9 cellular contexts compared by ENCODE assay signal in the genomic region with DNA sequence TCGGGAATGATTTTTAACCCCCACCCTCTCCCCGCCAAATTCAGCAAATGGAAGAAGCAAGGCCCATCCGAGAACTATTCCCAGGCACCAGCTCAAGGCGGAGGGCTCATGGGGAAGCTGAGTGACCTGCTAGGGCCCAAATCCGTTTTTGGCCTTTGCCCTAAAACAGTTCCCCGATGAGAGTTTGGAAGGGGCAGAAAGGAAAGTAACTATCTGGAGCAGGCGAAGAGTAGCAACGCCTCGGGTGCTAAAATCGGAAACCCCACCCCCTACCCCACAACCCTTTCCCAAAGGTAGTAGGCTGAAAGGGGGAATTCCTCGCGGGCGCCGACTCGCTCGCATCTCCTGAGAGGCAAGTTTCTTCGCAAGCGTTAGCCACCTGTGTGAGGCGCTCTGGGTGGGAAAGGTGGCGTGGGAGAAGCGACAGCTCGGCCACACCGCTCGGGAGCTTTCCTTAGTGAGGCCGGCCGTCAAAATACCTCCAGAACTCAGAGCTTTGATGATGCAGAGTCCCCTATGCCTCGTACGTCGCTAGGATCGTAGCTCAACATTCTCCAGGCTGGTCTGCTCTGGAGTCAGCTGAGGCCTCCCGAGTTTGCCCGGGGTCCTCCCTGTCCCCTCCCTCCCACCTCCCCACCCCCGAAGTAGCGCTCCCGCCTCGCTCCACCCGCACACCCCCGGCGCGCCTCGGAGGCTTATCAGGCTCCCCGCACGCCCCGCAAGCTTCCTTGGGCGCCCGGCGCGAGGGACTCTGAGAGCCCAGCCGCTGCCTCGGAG. TPM values are rescaled to one million over a fixed set of nuclear protein-coding genes. Genes with fewer than 3 reads are reported as not detected.
DNase-seq lines count a peak whose midpoint lies in the region; ATAC-seq and TF ChIP-seq lines count a peak whose summit lies in the region.
"Had no signal": no experiment of that assay in that cellular context is flagged by ENCODE, and none has a peak within 500 bp of the region (broad histone marks: within the 10 kb centered on the region; RNA-seq: fewer than 3 reads in every experiment).

No MANE protein-coding gene starts in this region.

- peak overlapping the region; percentile 37 for H3K4me3 Mint-ChIP-seq in activated T-cell treated with anti-CD3 and anti-CD28 coated beads, Interleukin-2, amount 50 U/mL, for 4 hours
- H3K4me3 Mint-ChIP-seq in activated naive CD8-positive, alpha-beta T cell treated with anti-CD3 and anti-CD28 coated beads, Interleukin-2, amount 50 U/mL, for 24 hours: peak overlapping the region; percentile 77

- intact Hi-C loops in left ventricle myocardium inferior (cut with micrococcal nuclease) (no loop called here), posterior cingulate gyrus (cut with DNase I) (loop anchor here (5.0 kb wide), 1 partner anchor 349 kb away; no protein-coding TSS in a partner anchor)

- H3K9me3 Mint-ChIP-seq in activated T-cell treated with anti-CD3 and anti-CD28 coated beads, Interleukin-2, amount 50 U/mL, for 4 hours: no peaks in the 10 kb centered on the region
- no peaks in the 10 kb centered on the region for H3K9me3 Mint-ChIP-seq in activated naive CD8-positive, alpha-beta T cell treated with anti-CD3 and anti-CD28 coated beads, Interleukin-2, amount 50 U/mL, for 24 hours

- H3K27me3 ChIP-seq in left ventricle myocardium inferior (ENCODE audit: low read depth): peaks cover 18% of the 10 kb centered on the region

- H3K4me1 Mint-ChIP-seq in activated T-cell treated with anti-CD3 and anti-CD28 coated beads, Interleukin-2, amount 50 U/mL, for 4 hours (ENCODE audit: low read depth): peaks cover 13% of the 10 kb centered on the region
- H3K4me1 Mint-ChIP-seq in activated naive CD8-positive, alpha-beta T cell treated with anti-CD3 and anti-CD28 coated beads, Interleukin-2, amount 50 U/mL, for 24 hours: peaks cover 10% of the 10 kb centered on the region

- TF ChIP-seq CTCF in left ventricle myocardium inferior (IDR thresholded peaks at IDR 0.05; ENCODE audit: borderline replicate concordance): no peak

- no peaks in the 10 kb centered on the region for H3K36me3 Mint-ChIP-seq in activated T-cell treated with anti-CD3 and anti-CD28 coated beads, Interleukin-2, amount 50 U/mL, for 4 hours (ENCODE audit: insufficient read depth)
- H3K36me3 Mint-ChIP-seq in activated naive CD8-positive, alpha-beta T cell treated with anti-CD3 and anti-CD28 coated beads, Interleukin-2, amount 50 U/mL, for 24 hours (ENCODE audit: low read depth): no peaks in the 10 kb centered on the region

- H3K27me3 Mint-ChIP-seq in activated T-cell treated with anti-CD3 and anti-CD28 coated beads, Interleukin-2, amount 50 U/mL, for 4 hours (ENCODE audit: low read depth): peaks cover 48% of the 10 kb centered on the region
- peaks cover 47% of the 10 kb centered on the region for H3K27me3 Mint-ChIP-seq in activated naive CD8-positive, alpha-beta T cell treated with anti-CD3 and anti-CD28 coated beads, Interleukin-2, amount 50 U/mL, for 24 hours

- no peaks in the 10 kb centered on the region for H3K36me3 ChIP-seq in left ventricle myocardium inferior

- H3K4me1 ChIP-seq in left ventricle myocardium inferior: peaks cover 58% of the 10 kb centered on the region

- H3K27ac ChIP-seq in left ventricle myocardium inferior (replicated peaks): peak overlapping the region; percentile 92

- H3K9me3 ChIP-seq in left ventricle myocardium inferior (replicated peaks): no peaks in the 10 kb centered on the region

- DNase-seq in activated T-cell treated with anti-CD3 and anti-CD28 coated beads, Interleukin-2, amount 50 U/mL, for 4 hours: no peak
- DNase-seq in activated T-cell treated with anti-CD3 and anti-CD28 coated beads for 4 hours (no peak), left ventricle myocardium inferior (peak; percentile 38), posterior cingulate gyrus (peak in 9 of 10 donors; percentile 16 to 90 (median 31)), NCI-H2196 (lab: John Stamatoyannopoulos, UW; ENCODE audit: unreplicated experiment) (no peak), T1000 (lab: John Stamatoyannopoulos, UW) (no peak)
- no peak for DNase-seq in activated naive CD8-positive, alpha-beta T cell treated with anti-CD3 and anti-CD28 coated beads, Interleukin-2, amount 50 U/mL, for 24 hours

- no peak overlapping the region for H3K27ac Mint-ChIP-seq in activated naive CD8-positive, alpha-beta T cell treated with anti-CD3 and anti-CD28 coated beads, Interleukin-2, amount 50 U/mL, for 24 hours

- ATAC-seq in activated T-cell treated with anti-CD3 and anti-CD28 coated beads, Interleukin-2, amount 50 U/mL, for 4 hours: peak; percentile 14 to 25
- ATAC-seq in activated naive CD8-positive, alpha-beta T cell treated with anti-CD3 and anti-CD28 coated beads, Interleukin-2, amount 50 U/mL, for 24 hours: peak; percentile 28
- ATAC-seq in HG02798 (IDR thresholded peaks at IDR 0.05; ENCODE audit: poor library complexity, unreplicated experiment): no peak

- peak overlapping the region; percentile 75 for H3K4me3 ChIP-seq in left ventricle myocardium inferior

RNA-seq across cellular contexts. Expression of gene PRKG1, which starts 0.6 kb away (rescaled TPM):
- total RNA-seq in activated T-cell treated with anti-CD3 and anti-CD28 coated beads, Interleukin-2, amount 50 U/mL, for 4 hours: under 1 TPM in 1 of 3 donors, not detected in 2; 0.08 TPM
- total RNA-seq in left ventricle myocardium inferior: 38.9 TPM
- total RNA-seq: activated CD8-positive, alpha-beta memory T cell treated with anti-CD3 and anti-CD28 coated beads for 36 hours had no signal

Comparison
In these comparisons a context has a peak if more than half of its experiments do, and no peak if none do; other contexts are left out.
1. DNase-seq: peak in left ventricle myocardium inferior (single experiment) and posterior cingulate gyrus (9 of 10); none in activated T-cell treated with anti-CD3 and anti-CD28 coated beads, Interleukin-2, amount 50 U/mL, for 4 hours (single experiment), activated T-cell treated with anti-CD3 and anti-CD28 coated beads for 4 hours (single experiment), activated naive CD8-positive, alpha-beta T cell treated with anti-CD3 and anti-CD28 coated beads, Interleukin-2, amount 50 U/mL, for 24 hours (single experiment), NCI-H2196 (single experiment) and T1000 (single experiment).
2. RNA of gene PRKG1, which starts 0.6 kb away (total RNA-seq): 38.9 TPM in left ventricle myocardium inferior (single experiment); 0.08 TPM in activated T-cell treated with anti-CD3 and anti-CD28 coated beads, Interleukin-2, amount 50 U/mL, for 4 hours; every median in the first group is over 10 times any median in the second.